ENCODE assay signal across 18 cellular contexts in genomic region chr6:13638626-13639025, GRCh38. TPM values are rescaled to one million over a fixed set of nuclear protein-coding genes. Genes with fewer than 3 reads are reported as not detected.
DNase-seq lines count a peak whose midpoint lies in the region; ATAC-seq and TF ChIP-seq lines count a peak whose summit lies in the region.
"Had no signal": no experiment of that assay in that cellular context is flagged by ENCODE, and none has a peak within 500 bp of the region (broad histone marks: within the 10 kb centered on the region; RNA-seq: fewer than 3 reads in every experiment).

No MANE protein-coding gene starts in this region.

- no peak for TF ChIP-seq CTCF in osteocyte (IDR thresholded peaks at IDR 0.05)
- no peak for TF ChIP-seq CTCF in heart right ventricle (IDR thresholded peaks at IDR 0.05)
- TF ChIP-seq CTCF in GM10266 (IDR thresholded peaks at IDR 0.05; ENCODE audit: control insufficient read depth, insufficient read depth, low read depth, missing control alignments), result no peak

- peaks cover 19% of the 10 kb centered on the region for H3K4me1 Mint-ChIP-seq in activated CD8-positive, alpha-beta memory T cell treated with anti-CD3 and anti-CD28 coated beads, Interleukin-2, amount 10 ng/mL, durations not matched to agents 7 days and 5 days
- peaks cover 25% of the 10 kb centered on the region for H3K4me1 Mint-ChIP-seq in activated CD8-positive, alpha-beta T cell treated with anti-CD3 and anti-CD28 coated beads, Interleukin-2, amount 10 ng/mL, durations not matched to agents 7 days and 5 days (ENCODE audit: low read depth)
- H3K4me1 Mint-ChIP-seq in osteocyte (ENCODE audit: unreplicated experiment), result peaks cover 8% of the 10 kb centered on the region

- H3K27ac Mint-ChIP-seq in activated CD8-positive, alpha-beta memory T cell treated with anti-CD3 and anti-CD28 coated beads, Interleukin-2, amount 10 ng/mL, durations not matched to agents 7 days and 5 days, result peak overlapping the region; percentile 32
- peak overlapping the region; percentile 44 for H3K27ac Mint-ChIP-seq in activated CD8-positive, alpha-beta T cell treated with anti-CD3 and anti-CD28 coated beads, Interleukin-2, amount 10 ng/mL, durations not matched to agents 7 days and 5 days
- peak overlapping the region; percentile 55 for H3K27ac Mint-ChIP-seq in osteocyte (ENCODE audit: unreplicated experiment)
- H3K27ac Mint-ChIP-seq: T-helper 1 cell treated with Interleukin-12 subunit alpha and Interleukin-12 subunit beta and Interleukin-4 antibody, amounts not matched to agents 30 μg/mL and 1 μg/mL, for 36 hours had no signal

- no peaks in the 10 kb centered on the region for H3K9me3 Mint-ChIP-seq in activated CD8-positive, alpha-beta memory T cell treated with anti-CD3 and anti-CD28 coated beads, Interleukin-2, amount 10 ng/mL, durations not matched to agents 7 days and 5 days (ENCODE audit: low read depth)
- H3K9me3 Mint-ChIP-seq in activated CD8-positive, alpha-beta T cell treated with anti-CD3 and anti-CD28 coated beads, Interleukin-2, amount 10 ng/mL, durations not matched to agents 7 days and 5 days (ENCODE audit: insufficient read depth), result no peaks in the 10 kb centered on the region
- no peaks in the 10 kb centered on the region for H3K9me3 Mint-ChIP-seq in osteocyte (ENCODE audit: unreplicated experiment)
- H3K9me3 Mint-ChIP-seq: T-helper 1 cell treated with Interleukin-12 subunit alpha and Interleukin-12 subunit beta and Interleukin-4 antibody, amounts not matched to agents 30 μg/mL and 1 μg/mL, for 36 hours had no signal

- H3K4me3 Mint-ChIP-seq in activated CD8-positive, alpha-beta memory T cell treated with anti-CD3 and anti-CD28 coated beads, Interleukin-2, amount 10 ng/mL, durations not matched to agents 7 days and 5 days, result no peak overlapping the region
- no peak overlapping the region for H3K4me3 Mint-ChIP-seq in activated CD8-positive, alpha-beta T cell treated with anti-CD3 and anti-CD28 coated beads, Interleukin-2, amount 10 ng/mL, durations not matched to agents 7 days and 5 days
- no peak overlapping the region for H3K4me3 Mint-ChIP-seq in osteocyte (ENCODE audit: unreplicated experiment)
- H3K4me3 Mint-ChIP-seq: T-helper 1 cell treated with Interleukin-12 subunit alpha and Interleukin-12 subunit beta and Interleukin-4 antibody, amounts not matched to agents 30 μg/mL and 1 μg/mL, for 36 hours had no signal

- H3K9me3 ChIP-seq in HUES6 (ENCODE audit: control insufficient read depth, insufficient read depth, low read depth, low read length) (no peaks in the 10 kb centered on the region), heart right ventricle (no peaks in the 10 kb centered on the region)
- H3K9me3 ChIP-seq: esophagus squamous epithelium, tibial nerve had no signal

- H3K36me3 ChIP-seq in HUES6 (ENCODE audit: control insufficient read depth, insufficient read depth, low read length) (peaks cover 15% of the 10 kb centered on the region; the same call in 1 of the 2 replicates), heart right ventricle (peaks cover 0 to 82% (median 37%) of the 10 kb centered on the region in 9 donors)

- intact Hi-C loops in heart right ventricle (cut with DNase I), result loop anchor here in 1 of 10 donors (5.0 kb wide), 1 partner anchor 69 kb away; no protein-coding TSS in a partner anchor

- POLR2A ChIA-PET in activated CD8-positive, alpha-beta T cell treated with anti-CD3 and anti-CD28 coated beads, Interleukin-2, amount 10 ng/mL, durations not matched to agents 7 days and 5 days (lab: Charles Lee), result interaction anchor here (0.6 to 1.0 kb wide), 2 partner anchors 72 to 1606 kb away, joined by 3 read pairs; no protein-coding TSS in a partner anchor

- H3K27ac ChIP-seq in HUES6 (ENCODE audit: low read depth, low read length), result 0 out of 2 replicates have a peak overlapping the region, but pooled peaks have one; percentile 18
- no peak overlapping the region for H3K27ac ChIP-seq in heart right ventricle
- H3K27ac ChIP-seq: esophagus squamous epithelium, tibial nerve had no signal

- no peak overlapping the region for H3K9ac ChIP-seq in HUES6 (ENCODE audit: low read length)

- no peaks in the 10 kb centered on the region for H3K27me3 ChIP-seq in HUES6 (ENCODE audit: control insufficient read depth, insufficient read depth, low read length)
- H3K27me3 ChIP-seq in heart right ventricle, result no peaks in the 10 kb centered on the region
- H3K27me3 ChIP-seq: esophagus squamous epithelium, tibial nerve had no signal

- H3K4me1 ChIP-seq in HUES6 (ENCODE audit: control insufficient read depth, insufficient read depth, low read length) (peaks cover 35% of the 10 kb centered on the region), heart right ventricle (peaks cover 0 to 26% (median 7%) of the 10 kb centered on the region in 9 donors)
- H3K4me1 ChIP-seq: esophagus squamous epithelium had no signal

- H3K36me3 Mint-ChIP-seq in activated CD8-positive, alpha-beta memory T cell treated with anti-CD3 and anti-CD28 coated beads, Interleukin-2, amount 10 ng/mL, durations not matched to agents 7 days and 5 days, result peaks cover 49% of the 10 kb centered on the region
- peaks cover 63% of the 10 kb centered on the region for H3K36me3 Mint-ChIP-seq in activated CD8-positive, alpha-beta T cell treated with anti-CD3 and anti-CD28 coated beads, Interleukin-2, amount 10 ng/mL, durations not matched to agents 7 days and 5 days (ENCODE audit: low read depth)
- H3K36me3 Mint-ChIP-seq in osteocyte (ENCODE audit: unreplicated experiment), result peaks cover 43% of the 10 kb centered on the region

- ATAC-seq in activated CD8-positive, alpha-beta memory T cell treated with anti-CD3 and anti-CD28 coated beads, Interleukin-2, amount 10 ng/mL, durations not matched to agents 7 days and 5 days, result no peak
- no peak for ATAC-seq in activated CD8-positive, alpha-beta T cell treated with anti-CD3 and anti-CD28 coated beads, Interleukin-2, amount 10 ng/mL, durations not matched to agents 7 days and 5 days
- ATAC-seq in GM19351 (IDR thresholded peaks at IDR 0.05; ENCODE audit: unreplicated experiment) (no peak), heart right ventricle (no peak)
- ATAC-seq: left lobe of liver, Right ventricle myocardium inferior had no signal

- CTCF ChIA-PET in activated CD8-positive, alpha-beta memory T cell treated with anti-CD3 and anti-CD28 coated beads, Interleukin-2, amount 10 ng/mL, durations not matched to agents 7 days and 5 days (lab: Charles Lee), result no interaction called here
- CTCF ChIA-PET in activated CD8-positive, alpha-beta T cell treated with anti-CD3 and anti-CD28 coated beads, Interleukin-2, amount 10 ng/mL, durations not matched to agents 7 days and 5 days (lab: Charles Lee), result interaction anchor here (1.6 to 1.7 kb wide), 2 partner anchors 14 to 23 kb away, joined by 4 to 7 read pairs; partner anchors contain the start of gene NOL7

- 83 to 91% methylated on average over 4 of the region's 4 CpGs for WGBS in heart right ventricle, 2 donors

- H3K4me3 ChIP-seq in HUES6 (ENCODE audit: low read depth, low read length) (no peak overlapping the region), heart right ventricle (no peak overlapping the region)
- H3K4me3 ChIP-seq: esophagus squamous epithelium, tibial nerve had no signal

- H3K27me3 Mint-ChIP-seq in activated CD8-positive, alpha-beta memory T cell treated with anti-CD3 and anti-CD28 coated beads, Interleukin-2, amount 10 ng/mL, durations not matched to agents 7 days and 5 days, result no peaks in the 10 kb centered on the region
- no peaks in the 10 kb centered on the region for H3K27me3 Mint-ChIP-seq in activated CD8-positive, alpha-beta T cell treated with anti-CD3 and anti-CD28 coated beads, Interleukin-2, amount 10 ng/mL, durations not matched to agents 7 days and 5 days (ENCODE audit: low read depth)
- no peaks in the 10 kb centered on the region for H3K27me3 Mint-ChIP-seq in osteocyte (ENCODE audit: unreplicated experiment)

- no peak for DNase-seq in activated CD8-positive, alpha-beta memory T cell treated with anti-CD3 and anti-CD28 coated beads, Interleukin-2, amount 10 ng/mL, durations not matched to agents 7 days and 5 days
- DNase-seq in activated CD8-positive, alpha-beta memory T cell treated with anti-CD3 and anti-CD28 coated beads, Interleukin-2, amount 50 U/mL, for 4 hours, result no peak
- DNase-seq in activated CD8-positive, alpha-beta T cell treated with anti-CD3 and anti-CD28 coated beads, Interleukin-2, amount 10 ng/mL, durations not matched to agents 7 days and 5 days, result no peak
- DNase-seq in osteocyte (ENCODE audit: extremely low spot score, unreplicated experiment), result no peak
- DNase-seq in heart right ventricle, result no peak
- no peak for DNase-seq in GM10266 (ENCODE audit: extremely low spot score)
- DNase-seq: ACHN; activated T-cell treated with anti-CD3 and anti-CD28 coated beads for 4 hours; amniotic stem cell; central memory CD4-positive, alpha-beta T cell; esophagus squamous epithelium; NCI-H2081 had no signal

RNA-seq across cellular contexts. Expression of gene NOL7, which starts 23.5 kb away (rescaled TPM):
- 10 to 100 TPM; 56.6 to 70.9 TPM for total RNA-seq in activated CD8-positive, alpha-beta memory T cell treated with anti-CD3 and anti-CD28 coated beads, Interleukin-2, amount 10 ng/mL, durations not matched to agents 7 days and 5 days
- 10 to 100 TPM; 67.3 to 71.6 TPM for total RNA-seq in activated CD8-positive, alpha-beta T cell treated with anti-CD3 and anti-CD28 coated beads, Interleukin-2, amount 10 ng/mL, durations not matched to agents 7 days and 5 days
- total RNA-seq in osteocyte (48.7 and 50.9 TPM in 2 replicates), heart right ventricle (10 to 100 TPM; 41.5 to 55.8 (median 46.8) TPM)
- polyA plus RNA-seq in heart right ventricle, result 100 to 1,000 TPM in 1 of 2 donors, 10 to 100 TPM in 1; 45.3 to 112 TPM
